Comparison of ENCODE assay signal across 13 cellular contexts in the genomic region with DNA sequence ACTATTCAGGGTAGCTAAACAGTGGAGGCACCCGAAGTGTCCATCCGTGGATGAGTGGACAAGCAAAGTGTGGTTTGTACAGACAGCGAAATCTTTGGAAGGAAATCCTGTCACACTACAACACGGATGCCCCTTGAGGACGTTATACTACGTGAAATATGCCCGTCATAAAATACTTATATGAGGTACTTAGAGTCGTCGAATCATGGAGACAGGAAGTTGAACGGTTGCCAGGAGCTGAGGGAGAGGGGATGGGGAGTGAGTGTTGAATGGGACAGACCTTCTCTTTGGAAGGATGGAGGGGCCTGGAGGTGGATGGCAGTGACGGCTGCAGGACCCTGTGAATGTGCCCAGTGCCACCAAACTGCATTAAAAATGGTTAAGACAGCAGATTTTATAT.
A peak's percentile ranks its signal among the peaks of the same experiment; 100 is the strongest.
DNase-seq lines count a peak whose midpoint lies in the region; ATAC-seq lines count a peak whose summit lies in the region.
"Had no signal": no experiment of that assay in that cellular context is flagged by ENCODE, and none has a peak within 500 bp of the region (broad histone marks: within the 10 kb centered on the region; RNA-seq: fewer than 3 reads in every experiment).

No MANE protein-coding gene starts in this region.

- no peak overlapping the region for H3K9ac ChIP-seq in BLaER1

- H3K36me3 ChIP-seq in BLaER1, result peaks cover 12% of the 10 kb centered on the region

- H3K9me3 ChIP-seq in BLaER1, result peaks cover 11% of the 10 kb centered on the region
- H3K9me3 ChIP-seq: tibial nerve had no signal

- H3K4me2 ChIP-seq in BLaER1, result peak overlapping the region; percentile 76
- H3K4me2 ChIP-seq: PC-9 had no signal

- no peaks in the 10 kb centered on the region for H4K20me1 ChIP-seq in BLaER1

- no peak for ATAC-seq in HG02884 (IDR thresholded peaks at IDR 0.05; ENCODE audit: unreplicated experiment)

- DNase-seq in NCI-H345 (lab: John Stamatoyannopoulos, UW) (peak; percentile 45), NCI-H345 treated with DMSO at 0.1 percent for 48 hours (lab: John Stamatoyannopoulos, UW; ENCODE audit: unreplicated experiment) (no peak), NCI-H1105 (lab: John Stamatoyannopoulos, UW) (peak; percentile 73), left kidney (ENCODE audit: low read depth, low spot score) (peak; percentile 45), NCI-H187 (lab: John Stamatoyannopoulos, UW) (no peak), ecto neural progenitor cell (ENCODE audit: low spot score) (no peak)
- DNase-seq: amniotic stem cell; erythroblast; PC-9; stimulated activated CD4-positive, alpha-beta T cell treated with anti-CD3 and anti-CD28 coated beads, Interleukin-2, amount 100 ng/mL, for 24 hours had no signal

- no peak overlapping the region for H3K4me3 ChIP-seq in BLaER1
- H3K4me3 ChIP-seq: PC-9, tibial nerve had no signal

- H3K4me1 ChIP-seq in BLaER1, result peaks cover 69% of the 10 kb centered on the region

- no peaks in the 10 kb centered on the region for H3K27me3 ChIP-seq in BLaER1
- H3K27me3 ChIP-seq: tibial nerve had no signal

- no peak overlapping the region for H3K27ac ChIP-seq in BLaER1
- H3K27ac ChIP-seq: PC-9 had no signal

Comparison
In these comparisons a context has a peak if more than half of its experiments do, and no peak if none do; other contexts are left out.
1. DNase-seq: peak in NCI-H345 (single experiment), NCI-H1105 (single experiment) and left kidney (single experiment); none in NCI-H345 treated with DMSO at 0.1 percent for 48 hours (single experiment), NCI-H187 (0 of 2) and ecto neural progenitor cell (single experiment).